In the genomic region with DNA sequence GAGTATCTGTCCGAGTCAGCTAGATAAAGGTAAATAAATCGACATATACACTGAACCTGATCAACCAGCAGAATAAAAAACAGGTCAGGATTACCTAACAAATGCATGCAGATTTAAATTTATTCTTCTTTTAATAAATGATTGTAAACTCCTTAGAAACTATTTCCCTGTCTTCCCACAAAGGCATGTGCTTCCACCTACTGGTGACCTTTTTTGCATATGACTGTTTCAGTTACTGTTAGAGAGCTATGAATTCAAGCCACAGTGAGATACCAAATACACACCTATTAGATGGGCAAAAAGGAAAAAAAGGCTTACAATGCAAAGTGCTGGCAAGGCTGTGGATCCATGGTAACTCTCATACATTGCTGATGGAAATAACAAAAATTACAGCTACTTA, we compare ENCODE assay signal across 1 cellular context.
TF ChIP-seq lines count a peak whose summit lies in the region.

No MANE protein-coding gene starts in this region.

TF ChIP-seq in WTC11, 78 proteins besides CTCF, POLR2A, EP300 and RAD21 (continued from another document):
- TF ChIP-seq, protein P1, sequence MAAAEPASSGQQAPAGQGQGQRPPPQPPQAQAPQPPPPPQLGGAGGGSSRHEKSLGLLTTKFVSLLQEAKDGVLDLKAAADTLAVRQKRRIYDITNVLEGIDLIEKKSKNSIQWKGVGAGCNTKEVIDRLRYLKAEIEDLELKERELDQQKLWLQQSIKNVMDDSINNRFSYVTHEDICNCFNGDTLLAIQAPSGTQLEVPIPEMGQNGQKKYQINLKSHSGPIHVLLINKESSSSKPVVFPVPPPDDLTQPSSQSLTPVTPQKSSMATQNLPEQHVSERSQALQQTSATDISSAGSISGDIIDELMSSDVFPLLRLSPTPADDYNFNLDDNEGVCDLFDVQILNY (CRISPR knock-in tag; IDR thresholded peaks at IDR 0.05), result no peak
- no peak for TF ChIP-seq ZNF232 (CRISPR knock-in tag; IDR thresholded peaks at IDR 0.05)
- no peak for TF ChIP-seq HMGA2 (CRISPR knock-in tag; IDR thresholded peaks at IDR 0.05)
- TF ChIP-seq, protein P2, sequence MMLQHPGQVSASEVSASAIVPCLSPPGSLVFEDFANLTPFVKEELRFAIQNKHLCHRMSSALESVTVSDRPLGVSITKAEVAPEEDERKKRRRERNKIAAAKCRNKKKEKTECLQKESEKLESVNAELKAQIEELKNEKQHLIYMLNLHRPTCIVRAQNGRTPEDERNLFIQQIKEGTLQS (CRISPR knock-in tag; conservative IDR thresholded peaks at IDR 0.05), result no peak
- TF ChIP-seq ESRRA (CRISPR knock-in tag; IDR thresholded peaks at IDR 0.05; ENCODE audit: borderline replicate concordance), result no peak
- no peak for TF ChIP-seq SMAD3 (CRISPR knock-in tag; IDR thresholded peaks at IDR 0.05; ENCODE audit: borderline replicate concordance)
